ENCODE assay signal across 1 cellular context in the genomic region with DNA sequence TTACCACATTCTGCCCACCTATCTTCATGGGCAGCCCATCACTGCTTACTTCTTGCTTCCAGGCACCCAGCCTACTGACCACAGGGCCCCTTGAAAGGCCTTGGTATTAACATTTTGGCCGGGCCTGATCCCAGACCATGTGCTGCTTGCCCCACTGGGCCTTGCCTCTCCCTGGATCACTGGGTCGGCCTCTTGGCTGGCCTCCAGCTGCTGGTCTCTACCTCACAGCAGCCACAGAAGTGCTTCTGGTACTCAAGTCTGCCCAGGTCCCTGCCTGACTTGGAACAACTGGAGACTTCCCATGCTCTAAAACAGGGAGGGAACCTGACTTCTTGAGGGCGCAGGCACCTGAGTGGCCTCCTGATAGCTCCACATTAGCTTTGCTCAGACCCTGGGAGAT.
TF ChIP-seq lines count a peak whose summit lies in the region.

No MANE protein-coding gene starts in this region.

TF ChIP-seq in HepG2, 621 proteins besides CTCF, POLR2A, EP300 and RAD21:
- TF ChIP-seq, protein P1, sequence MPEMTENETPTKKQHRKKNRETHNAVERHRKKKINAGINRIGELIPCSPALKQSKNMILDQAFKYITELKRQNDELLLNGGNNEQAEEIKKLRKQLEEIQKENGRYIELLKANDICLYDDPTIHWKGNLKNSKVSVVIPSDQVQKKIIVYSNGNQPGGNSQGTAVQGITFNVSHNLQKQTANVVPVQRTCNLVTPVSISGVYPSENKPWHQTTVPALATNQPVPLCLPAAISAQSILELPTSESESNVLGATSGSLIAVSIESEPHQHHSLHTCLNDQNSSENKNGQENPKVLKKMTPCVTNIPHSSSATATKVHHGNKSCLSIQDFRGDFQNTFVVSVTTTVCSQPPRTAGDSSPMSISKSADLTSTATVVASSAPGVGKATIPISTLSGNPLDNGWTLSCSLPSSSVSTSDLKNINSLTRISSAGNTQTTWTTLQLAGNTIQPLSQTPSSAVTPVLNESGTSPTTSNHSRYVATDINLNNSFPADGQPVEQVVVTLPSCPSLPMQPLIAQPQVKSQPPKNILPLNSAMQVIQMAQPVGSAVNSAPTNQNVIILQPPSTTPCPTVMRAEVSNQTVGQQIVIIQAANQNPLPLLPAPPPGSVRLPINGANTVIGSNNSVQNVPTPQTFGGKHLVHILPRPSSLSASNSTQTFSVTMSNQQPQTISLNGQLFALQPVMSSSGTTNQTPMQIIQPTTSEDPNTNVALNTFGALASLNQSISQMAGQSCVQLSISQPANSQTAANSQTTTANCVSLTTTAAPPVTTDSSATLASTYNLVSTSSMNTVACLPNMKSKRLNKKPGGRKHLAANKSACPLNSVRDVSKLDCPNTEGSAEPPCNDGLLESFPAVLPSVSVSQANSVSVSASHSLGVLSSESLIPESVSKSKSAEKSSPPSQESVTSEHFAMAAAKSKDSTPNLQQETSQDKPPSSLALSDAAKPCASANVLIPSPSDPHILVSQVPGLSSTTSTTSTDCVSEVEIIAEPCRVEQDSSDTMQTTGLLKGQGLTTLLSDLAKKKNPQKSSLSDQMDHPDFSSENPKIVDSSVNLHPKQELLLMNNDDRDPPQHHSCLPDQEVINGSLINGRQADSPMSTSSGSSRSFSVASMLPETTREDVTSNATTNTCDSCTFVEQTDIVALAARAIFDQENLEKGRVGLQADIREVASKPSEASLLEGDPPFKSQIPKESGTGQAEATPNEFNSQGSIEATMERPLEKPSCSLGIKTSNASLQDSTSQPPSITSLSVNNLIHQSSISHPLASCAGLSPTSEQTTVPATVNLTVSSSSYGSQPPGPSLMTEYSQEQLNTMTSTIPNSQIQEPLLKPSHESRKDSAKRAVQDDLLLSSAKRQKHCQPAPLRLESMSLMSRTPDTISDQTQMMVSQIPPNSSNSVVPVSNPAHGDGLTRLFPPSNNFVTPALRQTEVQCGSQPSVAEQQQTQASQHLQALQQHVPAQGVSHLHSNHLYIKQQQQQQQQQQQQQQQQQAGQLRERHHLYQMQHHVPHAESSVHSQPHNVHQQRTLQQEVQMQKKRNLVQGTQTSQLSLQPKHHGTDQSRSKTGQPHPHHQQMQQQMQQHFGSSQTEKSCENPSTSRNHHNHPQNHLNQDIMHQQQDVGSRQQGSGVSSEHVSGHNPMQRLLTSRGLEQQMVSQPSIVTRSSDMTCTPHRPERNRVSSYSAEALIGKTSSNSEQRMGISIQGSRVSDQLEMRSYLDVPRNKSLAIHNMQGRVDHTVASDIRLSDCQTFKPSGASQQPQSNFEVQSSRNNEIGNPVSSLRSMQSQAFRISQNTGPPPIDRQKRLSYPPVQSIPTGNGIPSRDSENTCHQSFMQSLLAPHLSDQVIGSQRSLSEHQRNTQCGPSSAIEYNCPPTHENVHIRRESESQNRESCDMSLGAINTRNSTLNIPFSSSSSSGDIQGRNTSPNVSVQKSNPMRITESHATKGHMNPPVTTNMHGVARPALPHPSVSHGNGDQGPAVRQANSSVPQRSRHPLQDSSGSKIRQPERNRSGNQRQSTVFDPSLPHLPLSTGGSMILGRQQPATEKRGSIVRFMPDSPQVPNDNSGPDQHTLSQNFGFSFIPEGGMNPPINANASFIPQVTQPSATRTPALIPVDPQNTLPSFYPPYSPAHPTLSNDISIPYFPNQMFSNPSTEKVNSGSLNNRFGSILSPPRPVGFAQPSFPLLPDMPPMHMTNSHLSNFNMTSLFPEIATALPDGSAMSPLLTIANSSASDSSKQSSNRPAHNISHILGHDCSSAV (CRISPR knock-in tag; IDR thresholded peaks at IDR 0.05; ENCODE audit: borderline replicate concordance), result no peak
- TF ChIP-seq TBP (CRISPR knock-in tag; IDR thresholded peaks at IDR 0.05) (no peak), TRIM24 (CRISPR knock-in tag; IDR thresholded peaks at IDR 0.05) (no peak), NFKBIZ (CRISPR knock-in tag; IDR thresholded peaks at IDR 0.05) (no peak), GTF2F1 (IDR thresholded peaks at IDR 0.05; ENCODE audit: low read length) (no peak), MAFK (conservative IDR thresholded peaks at IDR 0.05 in 1 of 2, IDR thresholded peaks at IDR 0.05 in 1 of 2; ENCODE audit: low read length in 2 of 2) (no peak), ZNF564 (CRISPR knock-in tag; IDR thresholded peaks at IDR 0.05) (no peak), ZNF883 (CRISPR knock-in tag; IDR thresholded peaks at IDR 0.05; ENCODE audit: not compliant biosample characterization) (no peak)
- TF ChIP-seq, protein P2, sequence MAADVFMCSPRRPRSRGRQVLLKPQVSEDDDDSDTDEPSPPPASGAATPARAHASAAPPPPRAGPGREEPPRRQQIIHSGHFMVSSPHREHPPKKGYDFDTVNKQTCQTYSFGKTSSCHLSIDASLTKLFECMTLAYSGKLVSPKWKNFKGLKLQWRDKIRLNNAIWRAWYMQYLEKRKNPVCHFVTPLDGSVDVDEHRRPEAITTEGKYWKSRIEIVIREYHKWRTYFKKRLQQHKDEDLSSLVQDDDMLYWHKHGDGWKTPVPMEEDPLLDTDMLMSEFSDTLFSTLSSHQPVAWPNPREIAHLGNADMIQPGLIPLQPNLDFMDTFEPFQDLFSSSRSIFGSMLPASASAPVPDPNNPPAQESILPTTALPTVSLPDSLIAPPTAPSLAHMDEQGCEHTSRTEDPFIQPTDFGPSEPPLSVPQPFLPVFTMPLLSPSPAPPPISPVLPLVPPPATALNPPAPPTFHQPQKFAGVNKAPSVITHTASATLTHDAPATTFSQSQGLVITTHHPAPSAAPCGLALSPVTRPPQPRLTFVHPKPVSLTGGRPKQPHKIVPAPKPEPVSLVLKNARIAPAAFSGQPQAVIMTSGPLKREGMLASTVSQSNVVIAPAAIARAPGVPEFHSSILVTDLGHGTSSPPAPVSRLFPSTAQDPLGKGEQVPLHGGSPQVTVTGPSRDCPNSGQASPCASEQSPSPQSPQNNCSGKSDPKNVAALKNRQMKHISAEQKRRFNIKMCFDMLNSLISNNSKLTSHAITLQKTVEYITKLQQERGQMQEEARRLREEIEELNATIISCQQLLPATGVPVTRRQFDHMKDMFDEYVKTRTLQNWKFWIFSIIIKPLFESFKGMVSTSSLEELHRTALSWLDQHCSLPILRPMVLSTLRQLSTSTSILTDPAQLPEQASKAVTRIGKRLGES (CRISPR knock-in tag; IDR thresholded peaks at IDR 0.05; ENCODE audit: borderline replicate concordance), result no peak
